ENCODE assay signal across 22 cellular contexts in genomic region chr3:70006089-70006488, GRCh38. TPM values are rescaled to one million over a fixed set of nuclear protein-coding genes. Genes with fewer than 3 reads are reported as not detected.
"Had no signal": no experiment of that assay in that cellular context is flagged by ENCODE, and none has a peak within 500 bp of the region (broad histone marks: within the 10 kb centered on the region; RNA-seq: fewer than 3 reads in every experiment).

No MANE protein-coding gene starts in this region.

- H3K4me3 ChIP-seq: adrenal gland, gastroesophageal sphincter, heart right ventricle, neural progenitor cell, tibial artery, vagina had no signal

- H3K27ac ChIP-seq: adrenal gland, gastroesophageal sphincter, heart right ventricle, neural progenitor cell, tibial artery, vagina, WERI-Rb-1 had no signal

- DNase-seq: activated CD4-positive, alpha-beta T cell treated with anti-CD3 and anti-CD28 coated beads, Interleukin-2, amount 50 U/mL, for 4 hours; activated gamma-delta T cell treated with Interleukin-2 at 50 U/mL for 16 hours; adrenal gland; cerebellar nuclear complex; effector CD4-positive, alpha-beta T cell; heart right ventricle; left ventricle myocardium superior; naive B cell; stimulated activated CD4-positive, alpha-beta T cell treated with anti-CD3 and anti-CD28 coated beads, Interleukin-12 subunit alpha, Interleukin-12 subunit beta, amount 100 ng/mL, for 4 hours; stimulated activated CD4-positive, alpha-beta T cell treated with anti-CD3 and anti-CD28 coated beads, Interleukin-1b, Interleukin-23, amount 100 ng/mL, for 48 hours; stimulated activated naive CD4-positive, alpha-beta T cell treated with Interleukin-2 at 50 U/mL for 16 hours; substantia nigra; tibial artery; WERI-Rb-1 had no signal

- H3K4me1 ChIP-seq: adrenal gland, heart right ventricle, vagina had no signal

- ATAC-seq: activated naive CD4-positive, alpha-beta T cell treated with anti-CD3 and anti-CD28 coated beads, Interleukin-2, amount 50 U/mL, for 72 hours; gastroesophageal sphincter; heart right ventricle; left ventricle myocardium superior had no signal

- H3K27me3 ChIP-seq: adrenal gland, gastroesophageal sphincter, heart right ventricle, neural progenitor cell, tibial artery, vagina had no signal

RNA-seq across cellular contexts. Expression of gene SAMMSON, which starts 6.6 kb away (rescaled TPM):
- total RNA-seq: activated CD8-positive, alpha-beta memory T cell treated with anti-CD3 and anti-CD28 coated beads for 36 hours; activated naive CD4-positive, alpha-beta T cell treated with anti-CD3 and anti-CD28 coated beads, Interleukin-2, amount 50 U/mL, for 72 hours; adrenal gland; bronchial epithelial cell; left ventricle myocardium superior; mononuclear cell; osteoblast; vagina had no signal
- polyA plus RNA-seq: adrenal gland, heart right ventricle had no signal
